Comparison of ENCODE assay signal across 10 cellular contexts in the genomic region with DNA sequence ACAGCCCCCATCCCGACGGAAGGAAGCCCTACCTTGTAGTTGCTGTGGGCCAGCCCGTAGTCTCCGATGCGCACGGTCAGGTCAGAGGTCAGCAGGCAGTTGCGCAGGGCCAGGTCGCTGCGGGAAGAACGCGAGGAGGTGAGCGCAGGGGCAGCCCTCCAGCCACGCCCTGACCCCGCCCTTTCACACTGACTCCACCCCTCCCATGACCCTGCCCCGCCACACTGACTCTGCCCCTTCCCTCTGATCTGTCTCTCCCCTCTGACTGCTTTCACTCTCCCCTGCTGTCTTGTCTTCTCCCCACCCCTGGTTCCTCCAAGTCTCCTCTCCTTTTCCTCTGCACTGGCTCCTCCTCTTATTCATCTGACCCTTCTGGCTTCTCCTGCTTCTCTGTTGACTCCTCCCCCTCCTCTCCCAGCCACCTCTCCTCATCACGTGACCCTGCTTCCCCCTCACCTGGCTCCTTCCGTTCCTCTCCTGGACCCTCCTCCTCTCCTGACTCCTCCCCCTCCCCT. TPM values are rescaled to one million over a fixed set of nuclear protein-coding genes. Genes with fewer than 3 reads are reported as not detected.
A peak's percentile ranks its signal among the peaks of the same experiment; 100 is the strongest.
DNase-seq lines count a peak whose midpoint lies in the region; ATAC-seq and TF ChIP-seq lines count a peak whose summit lies in the region.
"Had no signal": no experiment of that assay in that cellular context is flagged by ENCODE, and none has a peak within 500 bp of the region (broad histone marks: within the 10 kb centered on the region; RNA-seq: fewer than 3 reads in every experiment).

No MANE protein-coding gene starts in this region.

- no peak for TF ChIP-seq CTCF in H9 (conservative IDR thresholded peaks at IDR 0.05)

- H3K27me3 ChIP-seq in H9 (ENCODE audit: insufficient read depth, low read length): no peaks in the 10 kb centered on the region

- H3K4me1 ChIP-seq in H9 (ENCODE audit: insufficient read depth, low read length): no peaks in the 10 kb centered on the region

- peaks cover 12% of the 10 kb centered on the region for H3K23me2 ChIP-seq in H9 (ENCODE audit: insufficient read length, low read depth, low read length, poor library complexity, severe bottlenecking)

- H3K27ac ChIP-seq in H9 (ENCODE audit: insufficient read length, low read depth, low read length): no peak overlapping the region
- H3K27ac ChIP-seq: heart right ventricle had no signal

- H3K4me2 ChIP-seq in H9 (ENCODE audit: insufficient read depth, insufficient read length, low read length): peak overlapping the region; percentile 41

- no peak overlapping the region for H2AK5ac ChIP-seq in H9 (ENCODE audit: insufficient read length, low read length)

- H3K4me1 Mint-ChIP-seq in H9: peaks cover 8 to 27% of the 10 kb centered on the region in 2 experiments
- H3K4me1 Mint-ChIP-seq in activated CD4-positive, alpha-beta T cell treated with anti-CD3 and anti-CD28 coated beads, Interleukin-2, amount 10 ng/mL, durations not matched to agents 24 days and 14 days: peaks cover 12% of the 10 kb centered on the region

- H3K4ac ChIP-seq in H9 (ENCODE audit: low read depth, low read length): no peak overlapping the region

- no peak overlapping the region for H3T11ph ChIP-seq in H9 (ENCODE audit: low read length)

- H3K18ac ChIP-seq in H9 (ENCODE audit: insufficient read length, low read depth, low read length): no peak overlapping the region

- H2AFZ ChIP-seq in H9 (ENCODE audit: low read length): no peak overlapping the region

- H3K27me3 Mint-ChIP-seq in H9 (ENCODE audit: low read depth): peaks cover 6% of the 10 kb centered on the region
- peaks cover 2% of the 10 kb centered on the region for H3K27me3 Mint-ChIP-seq in activated CD4-positive, alpha-beta T cell treated with anti-CD3 and anti-CD28 coated beads, Interleukin-2, amount 10 ng/mL, durations not matched to agents 24 days and 14 days

- H2BK15ac ChIP-seq in H9 (ENCODE audit: low read depth, low read length): no peak overlapping the region

- no peak overlapping the region for H3K56ac ChIP-seq in H9 (ENCODE audit: insufficient read length, low read depth, low read length)

- no peaks in the 10 kb centered on the region for H3K79me2 ChIP-seq in H9 (ENCODE audit: insufficient read depth, low read length)

- no peak overlapping the region for H2BK12ac ChIP-seq in H9 (ENCODE audit: insufficient read length, low read depth, low read length)

- no CpG with 5 or more reads among the region's 17 CpGs for WGBS in H9 (ENCODE audit: extremely low coverage, insufficient read length, low lambda C conversion rate)

- no peaks in the 10 kb centered on the region for H3K9me3 ChIP-seq in H9 (ENCODE audit: control insufficient read depth, low read depth, low read length)
- H3K9me3 ChIP-seq: heart right ventricle had no signal

- H2BK5ac ChIP-seq in H9 (ENCODE audit: insufficient read length, low read length): no peak overlapping the region

- H3K4me3 Mint-ChIP-seq in H9: peak overlapping the region; percentile 75 to 80
- peak overlapping the region; percentile 85 for H3K4me3 Mint-ChIP-seq in activated CD4-positive, alpha-beta T cell treated with anti-CD3 and anti-CD28 coated beads, Interleukin-2, amount 10 ng/mL, durations not matched to agents 24 days and 14 days

- ATAC-seq in HG03378 (IDR thresholded peaks at IDR 0.05; ENCODE audit: unreplicated experiment) (no peak), HG02970 (IDR thresholded peaks at IDR 0.05; ENCODE audit: low FRiP score, unreplicated experiment) (no peak)

- H3K27ac Mint-ChIP-seq in H9: peak overlapping the region; percentile 91 to 99 (median 95)
- peak overlapping the region; percentile 68 for H3K27ac Mint-ChIP-seq in activated CD4-positive, alpha-beta T cell treated with anti-CD3 and anti-CD28 coated beads, Interleukin-2, amount 10 ng/mL, durations not matched to agents 24 days and 14 days

- H3K9me3 Mint-ChIP-seq in H9: no peaks in the 10 kb centered on the region
- H3K9me3 Mint-ChIP-seq in activated CD4-positive, alpha-beta T cell treated with anti-CD3 and anti-CD28 coated beads, Interleukin-2, amount 10 ng/mL, durations not matched to agents 24 days and 14 days: no peaks in the 10 kb centered on the region

- H2BK20ac ChIP-seq in H9 (ENCODE audit: low read depth, low read length, poor library complexity, severe bottlenecking): no peak overlapping the region

- no peaks in the 10 kb centered on the region for H3K79me1 ChIP-seq in H9 (ENCODE audit: insufficient read depth, low read depth, low read length, poor library complexity, severe bottlenecking)

- H4K5ac ChIP-seq in H9 (ENCODE audit: insufficient read length, low read depth, low read length): no peak overlapping the region

- no peak overlapping the region for H3K14ac ChIP-seq in H9 (ENCODE audit: insufficient read depth, low read length)

- no peak overlapping the region for H3K23ac ChIP-seq in H9 (ENCODE audit: insufficient read length, low read depth, low read length)

- H2BK120ac ChIP-seq in H9 (ENCODE audit: low read depth, low read length, poor library complexity, severe bottlenecking): no peak overlapping the region

- no peak overlapping the region for H4K91ac ChIP-seq in H9 (ENCODE audit: insufficient read length, low read depth, low read length)

- peaks cover 0 to 5% (median 0%) of the 10 kb centered on the region in 3 experiments; a peak in 4 of 7 replicates for H3K36me3 Mint-ChIP-seq in H9 (ENCODE audit: insufficient read depth in 1 of 3, low read depth in 3 of 3)
- no peaks in the 10 kb centered on the region for H3K36me3 Mint-ChIP-seq in activated CD4-positive, alpha-beta T cell treated with anti-CD3 and anti-CD28 coated beads, Interleukin-2, amount 10 ng/mL, durations not matched to agents 24 days and 14 days (ENCODE audit: low read depth)

- H4K8ac ChIP-seq in H9 (replicated peaks; ENCODE audit: insufficient read length, low read depth, low read length): no peak overlapping the region

- peak; percentile 99 for DNase-seq in H9
- peak; percentile 90 for DNase-seq in NCI-H226
- DNase-seq in activated CD4-positive, alpha-beta T cell treated with anti-CD3 and anti-CD28 coated beads, Interleukin-2, amount 10 ng/mL, durations not matched to agents 24 days and 14 days: peak; percentile 90
- DNase-seq in germinal center (ENCODE audit: low spot score): peak; percentile 55
- DNase-seq in stimulated activated CD4-positive, alpha-beta T cell treated with anti-CD3 and anti-CD28 coated beads, Interleukin-15, amount 100 ng/mL, for 24 hours: peak; percentile 72
- no peak for DNase-seq in kidney tubule cell (ENCODE audit: low spot score)
- DNase-seq: heart right ventricle had no signal

- H4K20me1 ChIP-seq in H9 (ENCODE audit: control insufficient read depth, insufficient read depth, insufficient read length): no peaks in the 10 kb centered on the region

- no peak overlapping the region for H3K9ac ChIP-seq in H9 (ENCODE audit: extremely low read depth, insufficient read length, low read length)

- intact Hi-C loops in activated CD4-positive, alpha-beta T cell treated with anti-CD3 and anti-CD28 coated beads, Interleukin-2, amount 10 ng/mL, durations not matched to agents 24 days and 14 days (cut with micrococcal nuclease): no loop called here

RNA-seq across cellular contexts. Expression of a gene that starts 10.1 kb away (rescaled TPM):
- total RNA-seq in H9 (2021): 14.4 and 15.2 TPM in 2 replicates
- 3.0 and 3.6 TPM in 2 replicates for total RNA-seq in activated CD4-positive, alpha-beta T cell treated with anti-CD3 and anti-CD28 coated beads, Interleukin-2, amount 10 ng/mL, durations not matched to agents 24 days and 14 days

RNA-seq across cellular contexts. Expression of a gene that starts 32.3 kb away (rescaled TPM):
- 97.1 and 103 TPM in 2 replicates for total RNA-seq in H9 (2021)
- total RNA-seq in activated CD4-positive, alpha-beta T cell treated with anti-CD3 and anti-CD28 coated beads, Interleukin-2, amount 10 ng/mL, durations not matched to agents 24 days and 14 days: 30.6 and 31.6 TPM in 2 replicates

RNA-seq across cellular contexts. Expression of a gene that starts 46.1 kb away (rescaled TPM):
- 1.1 and 1.2 TPM in 2 replicates for total RNA-seq in H9 (2021)
- 2.4 TPM in 2 replicates for total RNA-seq in activated CD4-positive, alpha-beta T cell treated with anti-CD3 and anti-CD28 coated beads, Interleukin-2, amount 10 ng/mL, durations not matched to agents 24 days and 14 days

RNA-seq across cellular contexts. Expression of a gene that starts 50.5 kb away (rescaled TPM):
- 1.3 and 1.7 TPM in 2 replicates for total RNA-seq in H9 (2021)
- total RNA-seq in activated CD4-positive, alpha-beta T cell treated with anti-CD3 and anti-CD28 coated beads, Interleukin-2, amount 10 ng/mL, durations not matched to agents 24 days and 14 days: not detected in 2 replicates
- total RNA-seq: M059J had no signal

RNA-seq across cellular contexts. Expression of a gene that starts 55.7 kb away (rescaled TPM):
- total RNA-seq in H9 (2021): 92.0 and 94.6 TPM in 2 replicates
- total RNA-seq in activated CD4-positive, alpha-beta T cell treated with anti-CD3 and anti-CD28 coated beads, Interleukin-2, amount 10 ng/mL, durations not matched to agents 24 days and 14 days: 89.1 and 90.6 TPM in 2 replicates
